25 cellular contexts compared by ENCODE assay signal in genomic region chr3:13831386-13831996, GRCh38. TPM values are rescaled to one million over a fixed set of nuclear protein-coding genes. Genes with fewer than 3 reads are reported as not detected.
A peak's percentile ranks its signal among the peaks of the same experiment; 100 is the strongest.
DNase-seq lines count a peak whose midpoint lies in the region; ATAC-seq lines count a peak whose summit lies in the region.
"Had no signal": no experiment of that assay in that cellular context is flagged by ENCODE, and none has a peak within 500 bp of the region (broad histone marks: within the 10 kb centered on the region; RNA-seq: fewer than 3 reads in every experiment).

No MANE protein-coding gene starts in this region.

- peak overlapping the region; percentile 69 for H2BK12ac ChIP-seq in neuronal stem cell (ENCODE audit: low read length)

- intact Hi-C loops in Right ventricle myocardium inferior (cut with DNase I) (no loop called here), Right ventricle myocardium superior (cut with DNase I) (no loop called here)

- peaks cover 0 to 4% (median 0%) of the 10 kb centered on the region in 3 experiments for H3K27me3 ChIP-seq in neuronal stem cell (ENCODE audit: control insufficient read depth in 3 of 3, insufficient read depth in 3 of 3, low read depth in 1 of 3, low read length in 3 of 3)
- no peaks in the 10 kb centered on the region for H3K27me3 ChIP-seq in GM23248 (replicated peaks; ENCODE audit: insufficient read depth)
- H3K27me3 ChIP-seq: BLaER1 had no signal

- H3K4me2 ChIP-seq in neuronal stem cell (ENCODE audit: insufficient read depth, low read length, poor library complexity, severe bottlenecking) (no peak overlapping the region), GM23248 (ENCODE audit: unreplicated experiment) (no peak overlapping the region)
- H3K4me2 ChIP-seq: BLaER1, GM23338 had no signal

- H3K9ac ChIP-seq in neuronal stem cell (ENCODE audit: low read depth, low read length, poor library complexity) (no peak overlapping the region), GM23248 (no peak overlapping the region)
- H3K9ac ChIP-seq: BLaER1 had no signal

- H4K91ac ChIP-seq in neuronal stem cell (ENCODE audit: low read depth, low read length, poor library complexity): no peak overlapping the region

- H3K9me3 ChIP-seq in neuronal stem cell (replicated peaks in 1 of 2; ENCODE audit: control insufficient read depth in 2 of 2, insufficient read depth in 1 of 2, low read depth in 1 of 2, low read length in 2 of 2) (peaks cover 0 to 2% of the 10 kb centered on the region in 2 donors), GM23248 (ENCODE audit: low read depth) (no peaks in the 10 kb centered on the region)
- H3K9me3 ChIP-seq: BLaER1 had no signal

- H3K36me3 Mint-ChIP-seq in activated T-helper 17 cell treated with anti-CD3 and anti-CD28 coated beads, Interleukin-2, amount 50 U/mL, for 72 hours (ENCODE audit: low read depth): no peaks in the 10 kb centered on the region
- H3K36me3 Mint-ChIP-seq in stimulated activated effector memory CD8-positive, alpha-beta T cell treated with anti-CD3 and anti-CD28 coated beads, Interleukin-12 subunit alpha, Interleukin-12 subunit beta, amount 100 ng/mL, for 72 hours: no peaks in the 10 kb centered on the region
- H3K36me3 Mint-ChIP-seq: CD14-positive monocyte; CD8-positive, alpha-beta T cell; IgD-negative memory B cell had no signal

- H2BK5ac ChIP-seq in neuronal stem cell (ENCODE audit: low read length): no peak overlapping the region

- no peak overlapping the region for H3K4me3 ChIP-seq in neuronal stem cell (ENCODE audit: low read length in 2 of 2)
- no peak overlapping the region for H3K4me3 ChIP-seq in GM23248
- H3K4me3 ChIP-seq: BLaER1, GM12878, GM23338 had no signal

- in situ Hi-C loops in GM23248 (cut with MboI): no loop called here

- H3K9me2 ChIP-seq in GM23248 (ENCODE audit: insufficient read depth): no peaks in the 10 kb centered on the region

- no peaks in the 10 kb centered on the region for H3K27me3 Mint-ChIP-seq in activated T-helper 17 cell treated with anti-CD3 and anti-CD28 coated beads, Interleukin-2, amount 50 U/mL, for 72 hours

- H2BK15ac ChIP-seq in neuronal stem cell (ENCODE audit: low read length): peak overlapping the region; percentile 44

- H3K36me3 ChIP-seq in neuronal stem cell (replicated peaks in 1 of 2; ENCODE audit: control insufficient read depth in 2 of 2, insufficient read depth in 2 of 2, low read length in 2 of 2): no peaks in the 10 kb centered on the region
- no peaks in the 10 kb centered on the region for H3K36me3 ChIP-seq in GM23248 (ENCODE audit: low read depth)
- H3K36me3 ChIP-seq: BLaER1 had no signal

- H2BK120ac ChIP-seq in neuronal stem cell (ENCODE audit: low read depth, low read length): peak overlapping the region; percentile 33

- peak overlapping the region; percentile 17 for H2AK5ac ChIP-seq in neuronal stem cell (ENCODE audit: low read depth, low read length)

- H3K14ac ChIP-seq in neuronal stem cell (ENCODE audit: low read length): no peak overlapping the region

- no peaks in the 10 kb centered on the region for H3K9me3 Mint-ChIP-seq in activated T-helper 17 cell treated with anti-CD3 and anti-CD28 coated beads, Interleukin-2, amount 50 U/mL, for 72 hours
- H3K9me3 Mint-ChIP-seq in stimulated activated effector memory CD8-positive, alpha-beta T cell treated with anti-CD3 and anti-CD28 coated beads, Interleukin-12 subunit alpha, Interleukin-12 subunit beta, amount 100 ng/mL, for 72 hours: no peaks in the 10 kb centered on the region
- H3K9me3 Mint-ChIP-seq: CD8-positive, alpha-beta T cell; GM23338; IgD-negative memory B cell had no signal

- DNase-seq in Right ventricle myocardium inferior (ENCODE audit: missing footprints) (peak; percentile 45), Right ventricle myocardium superior (no peak), neuronal stem cell (ENCODE audit: low spot score) (no peak), GM23248 (no peak)
- no peak for DNase-seq in stimulated activated effector memory CD8-positive, alpha-beta T cell treated with anti-CD3 and anti-CD28 coated beads, Interleukin-12 subunit alpha, Interleukin-12 subunit beta, amount 100 ng/mL, for 72 hours (ENCODE audit: low spot score in 2 of 2)
- no peak for DNase-seq in activated effector memory CD4-positive, alpha-beta T cell treated with anti-CD3 and anti-CD28 coated beads, Interleukin-2, amount 50 U/mL, for 16 hours
- DNase-seq: 8988T; Calu3; CD8-positive, alpha-beta T cell; DMS 273 treated with DMSO at 0.1 percent for 48 hours; DMS53; DND-41; EL; H7 had no signal

- peak overlapping the region; percentile 59 for H3K23ac ChIP-seq in neuronal stem cell (ENCODE audit: low read depth, low read length, poor library complexity)

- WGBS in neuronal stem cell (ENCODE audit: extremely low coverage in 2 of 2, insufficient read length in 2 of 2, insufficient replicate concordance in 1 of 2), 2 donors: no CpG with 5 or more reads among the region's 8 CpGs
- WGBS in GM23248 (ENCODE audit: low coverage in 1 of 2, low lambda C conversion rate in 2 of 2, missing lambda C conversion rate in 2 of 2), 2 experiments: 25 to 37% methylated on average over 6 to 8 of the region's 8 CpGs

- H2AFZ ChIP-seq in neuronal stem cell (ENCODE audit: low read length): no peak overlapping the region
- no peak overlapping the region for H2AFZ ChIP-seq in GM23248
- H2AFZ ChIP-seq: GM23338 had no signal

- H3K79me1 ChIP-seq in neuronal stem cell (ENCODE audit: low read depth, low read length): no peaks in the 10 kb centered on the region

- H3K4me3 Mint-ChIP-seq in activated T-helper 17 cell treated with anti-CD3 and anti-CD28 coated beads, Interleukin-2, amount 50 U/mL, for 72 hours: no peak overlapping the region
- no peak overlapping the region for H3K4me3 Mint-ChIP-seq in stimulated activated effector memory CD8-positive, alpha-beta T cell treated with anti-CD3 and anti-CD28 coated beads, Interleukin-12 subunit alpha, Interleukin-12 subunit beta, amount 100 ng/mL, for 72 hours
- H3K4me3 Mint-ChIP-seq: CD14-positive monocyte; CD8-positive, alpha-beta T cell; GM23338; IgD-negative memory B cell had no signal

- H3K79me2 ChIP-seq in GM23248 (ENCODE audit: insufficient read depth): no peaks in the 10 kb centered on the region

- ATAC-seq in Right ventricle myocardium inferior: no peak
- ATAC-seq in Right ventricle myocardium superior (ENCODE audit: poor library complexity): no peak
- ATAC-seq in activated T-helper 17 cell treated with anti-CD3 and anti-CD28 coated beads, Interleukin-2, amount 50 U/mL, for 72 hours (replicated peaks): no peak
- ATAC-seq in stimulated activated effector memory CD8-positive, alpha-beta T cell treated with anti-CD3 and anti-CD28 coated beads, Interleukin-12 subunit alpha, Interleukin-12 subunit beta, amount 100 ng/mL, for 72 hours: no peak
- no peak for ATAC-seq in GM21423 (IDR thresholded peaks at IDR 0.05; ENCODE audit: unreplicated experiment)
- ATAC-seq: CD8-positive, alpha-beta T cell; GM12878; GM23338; HepG2 had no signal

- H3F3A ChIP-seq in GM23248 (ENCODE audit: insufficient read depth): no peaks in the 10 kb centered on the region

- peak overlapping the region; percentile 67 for H3K18ac ChIP-seq in neuronal stem cell (ENCODE audit: low read length)

- H4K20me1 ChIP-seq in GM23248 (ENCODE audit: insufficient read depth): no peaks in the 10 kb centered on the region
- H4K20me1 ChIP-seq: BLaER1 had no signal

- H3K4me1 ChIP-seq in neuronal stem cell (ENCODE audit: control insufficient read depth in 2 of 2, insufficient read depth in 1 of 2, low read depth in 1 of 2, low read length in 2 of 2) (peaks cover 0 to 1% of the 10 kb centered on the region in 2 donors), GM23248 (ENCODE audit: insufficient read depth) (no peaks in the 10 kb centered on the region)
- H3K4me1 ChIP-seq: BLaER1 had no signal

- peak overlapping the region; percentile 73 for H3K27ac Mint-ChIP-seq in activated T-helper 17 cell treated with anti-CD3 and anti-CD28 coated beads, Interleukin-2, amount 50 U/mL, for 72 hours
- peak overlapping the region; percentile 8 for H3K27ac Mint-ChIP-seq in stimulated activated effector memory CD8-positive, alpha-beta T cell treated with anti-CD3 and anti-CD28 coated beads, Interleukin-12 subunit alpha, Interleukin-12 subunit beta, amount 100 ng/mL, for 72 hours
- H3K27ac Mint-ChIP-seq: CD8-positive, alpha-beta T cell; GM23338 had no signal

- H3K4ac ChIP-seq in neuronal stem cell (ENCODE audit: low read length): peak overlapping the region; percentile 69

- H3K27ac ChIP-seq in neuronal stem cell (replicated peaks; ENCODE audit: low read length): no peak overlapping the region
- H3K27ac ChIP-seq in GM23248: no peak overlapping the region
- H3K27ac ChIP-seq: BLaER1 had no signal

- no peak overlapping the region for H4K8ac ChIP-seq in neuronal stem cell (ENCODE audit: low read depth, low read length)

- peaks cover 22% of the 10 kb centered on the region for H3K4me1 Mint-ChIP-seq in activated T-helper 17 cell treated with anti-CD3 and anti-CD28 coated beads, Interleukin-2, amount 50 U/mL, for 72 hours
- peaks cover 12% of the 10 kb centered on the region for H3K4me1 Mint-ChIP-seq in stimulated activated effector memory CD8-positive, alpha-beta T cell treated with anti-CD3 and anti-CD28 coated beads, Interleukin-12 subunit alpha, Interleukin-12 subunit beta, amount 100 ng/mL, for 72 hours
- H3K4me1 Mint-ChIP-seq: IgD-negative memory B cell had no signal

RNA-seq across cellular contexts. Expression of gene WNT7A, which starts 48.4 kb away (rescaled TPM):
- not detected for total RNA-seq in Right ventricle myocardium inferior
- not detected for total RNA-seq in Right ventricle myocardium superior
- under 1 TPM; 0.11 to 0.29 TPM for total RNA-seq in activated T-helper 17 cell treated with anti-CD3 and anti-CD28 coated beads, Interleukin-2, amount 50 U/mL, for 72 hours
- 0.07 TPM for polyA plus RNA-seq in neuronal stem cell (2013, experiment 1 of 2)
- 0.06 TPM for polyA plus RNA-seq in neuronal stem cell (2013, experiment 2 of 2)
- not detected in 2 replicates for total RNA-seq in GM23248 (2014; rRNA removed; shearing (Covaris generic))
- not detected in 2 replicates for polyA plus RNA-seq in GM23248 (2016; fragmentation: Nextera tagmentation; extraction: Ambion mirVana)
- total RNA-seq: A673, G401, GM23338, HepG2 had no signal
- polyA plus RNA-seq: AG04450, CD14-positive monocyte, GM12878, GM23338, HepG2 had no signal
